Comparison of ENCODE assay signal across 19 cellular contexts in the genomic region with DNA sequence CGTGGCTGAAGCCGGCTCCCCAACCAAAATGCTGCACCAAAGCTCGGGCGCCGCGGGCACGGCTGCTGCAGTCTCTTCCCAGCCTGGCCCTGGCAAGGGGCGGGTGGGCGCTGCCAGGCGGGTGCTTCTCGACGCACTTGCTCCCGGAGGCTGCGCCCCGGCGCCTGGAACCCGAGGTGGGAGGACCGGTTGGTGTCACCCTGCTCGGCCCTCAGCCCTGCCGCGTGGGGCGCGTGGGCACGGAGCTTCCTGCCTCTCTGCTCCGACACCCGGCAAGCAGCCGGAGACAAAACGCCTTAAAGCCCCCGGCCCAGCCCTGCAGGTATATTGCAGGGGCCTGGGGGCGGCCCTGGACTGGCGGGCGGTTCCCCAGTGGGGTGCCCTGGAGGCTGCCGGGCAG. TPM values are rescaled to one million over a fixed set of nuclear protein-coding genes. Genes with fewer than 3 reads are reported as not detected.
DNase-seq lines count a peak whose midpoint lies in the region; ATAC-seq, FAIRE-seq and TF ChIP-seq lines count a peak whose summit lies in the region.
"Had no signal": no experiment of that assay in that cellular context is flagged by ENCODE, and none has a peak within 500 bp of the region (broad histone marks: within the 10 kb centered on the region; RNA-seq: fewer than 3 reads in every experiment).

No MANE protein-coding gene starts in this region.

- intact Hi-C loops in kidney (cut with DNase I) (no loop called here), sciatic nerve (cut with DNase I) (no loop called here)
- intact Hi-C loops in activated naive CD4-positive, alpha-beta T cell treated with anti-CD3 and anti-CD28 coated beads for 36 hours (cut with micrococcal nuclease), result no loop called here

- H3K27me3 Mint-ChIP-seq in activated naive CD4-positive, alpha-beta T cell treated with anti-CD3 and anti-CD28 coated beads for 36 hours (ENCODE audit: low read depth), result no peaks in the 10 kb centered on the region
- H3K27me3 Mint-ChIP-seq: B cell; CD8-positive, alpha-beta memory T cell had no signal

- H3K9me3 Mint-ChIP-seq in activated naive CD4-positive, alpha-beta T cell treated with anti-CD3 and anti-CD28 coated beads for 36 hours, result no peaks in the 10 kb centered on the region
- H3K9me3 Mint-ChIP-seq: CD8-positive, alpha-beta memory T cell had no signal

- peaks cover 12 to 57% of the 10 kb centered on the region in 2 experiments; a peak in 2 of 3 replicates for H3K36me3 ChIP-seq in HEK293 (ENCODE audit: control insufficient read depth in 2 of 2, insufficient read depth in 1 of 2, low read length in 2 of 2)
- peaks cover 0 to 2% of the 10 kb centered on the region in 2 donors for H3K36me3 ChIP-seq in kidney (ENCODE audit: control insufficient read depth in 1 of 2, insufficient read depth in 2 of 2, low read length in 2 of 2)

- no peak overlapping the region for H3K27ac Mint-ChIP-seq in activated naive CD4-positive, alpha-beta T cell treated with anti-CD3 and anti-CD28 coated beads for 36 hours

- no peaks in the 10 kb centered on the region for H3K9me3 ChIP-seq in HEK293 (ENCODE audit: control insufficient read depth, insufficient read depth, low read depth, low read length)
- H3K9me3 ChIP-seq in kidney (ENCODE audit: control insufficient read depth in 1 of 2, low read length in 2 of 2), result no peaks in the 10 kb centered on the region
- H3K9me3 ChIP-seq: BLaER1 treated with 17β-estradiol and CSF1 and Interleukin-3, amounts not matched to agents 10 nM and 100 nM had no signal

- CTCF ChIA-PET in HEK293 (lab: Yijun Ruan, JAX) (no interaction called here), RWPE1 (lab: Yijun Ruan, JAX) (no interaction called here)
- CTCF ChIA-PET in activated naive CD4-positive, alpha-beta T cell treated with anti-CD3 and anti-CD28 coated beads for 36 hours (lab: Charles Lee), result no interaction called here

- no peak overlapping the region for H3K9ac ChIP-seq in kidney (ENCODE audit: low read length in 2 of 2)

- TF ChIP-seq CTCF in HEK293 (tag by site-specific recombination; IDR thresholded peaks at IDR 0.05), result no peak
- TF ChIP-seq CTCF in RWPE1 (conservative IDR thresholded peaks at IDR 0.05; ENCODE audit: low read depth), result no peak
- no peak for TF ChIP-seq CTCF in kidney (IDR thresholded peaks at IDR 0.05; ENCODE audit: borderline replicate concordance, extremely low read depth, insufficient read depth)

- H3K4me3 ChIP-seq in HEK293 (ENCODE audit: low read depth, low read length), result no peak overlapping the region
- no peak overlapping the region for H3K4me3 ChIP-seq in kidney (ENCODE audit: low read length in 2 of 2)
- H3K4me3 ChIP-seq: BLaER1 treated with 17β-estradiol and CSF1 and Interleukin-3, amounts not matched to agents 10 nM and 100 nM; GM12878 had no signal

- FAIRE-seq in kidney (lab: Jason Lieb, UNC), result no peak
- FAIRE-seq: GM12878 had no signal

- no peak for DNase-seq in RWPE1 (ENCODE audit: low spot score)
- peak; percentile 74 for DNase-seq in kidney
- no peak for DNase-seq in sciatic nerve (ENCODE audit: low spot score)
- no peak for DNase-seq in activated naive CD4-positive, alpha-beta T cell treated with anti-CD3 and anti-CD28 coated beads for 36 hours
- DNase-seq in NCI-H2029 (lab: John Stamatoyannopoulos, UW), result no peak
- DNase-seq: CD8-positive, alpha-beta memory T cell; COR-L47; DMS 273 treated with DMSO at 0.1 percent for 48 hours; DMS53; DND-41; EL; GOT3; H7 had no signal

- POLR2A ChIA-PET in HEK293 (lab: Yijun Ruan, JAX) (interaction anchor here (0.6 kb wide), 1 partner anchor 17 kb away, joined by 4 read pairs; no protein-coding TSS in a partner anchor), RWPE1 (lab: Yijun Ruan, JAX; ENCODE audit: low non-redundant PET) (no interaction called here)

- no peaks in the 10 kb centered on the region for H3K4me1 Mint-ChIP-seq in activated naive CD4-positive, alpha-beta T cell treated with anti-CD3 and anti-CD28 coated beads for 36 hours (ENCODE audit: low read depth)
- H3K4me1 Mint-ChIP-seq: B cell had no signal

- H3K27ac ChIP-seq in HEK293 (ENCODE audit: extremely low read depth, low read depth, low read length), result no peak overlapping the region
- H3K27ac ChIP-seq in RWPE1, result peak overlapping the region; percentile 34
- H3K27ac ChIP-seq in kidney (ENCODE audit: low read depth in 2 of 2, low read length in 2 of 2), result peak overlapping the region; percentile 27 to 57

- H3K4me1 ChIP-seq in HEK293 (ENCODE audit: control insufficient read depth, insufficient read depth, low read length) (no peaks in the 10 kb centered on the region), kidney (ENCODE audit: control insufficient read depth in 1 of 2, insufficient read depth in 1 of 2, low read depth in 1 of 2, low read length in 2 of 2) (no peaks in the 10 kb centered on the region)

- ATAC-seq in sciatic nerve (peak; percentile 25), GM21619 (IDR thresholded peaks at IDR 0.05; ENCODE audit: unreplicated experiment) (no peak)
- ATAC-seq: GM12878, HCT116 had no signal

- H3K36me3 Mint-ChIP-seq in activated naive CD4-positive, alpha-beta T cell treated with anti-CD3 and anti-CD28 coated beads for 36 hours (ENCODE audit: low read depth), result peaks cover 12% of the 10 kb centered on the region

- H3K4me3 Mint-ChIP-seq in activated naive CD4-positive, alpha-beta T cell treated with anti-CD3 and anti-CD28 coated beads for 36 hours, result no peak overlapping the region
- H3K4me3 Mint-ChIP-seq: B cell; CD8-positive, alpha-beta memory T cell had no signal

TF ChIP-seq in HEK293, 187 proteins besides CTCF, POLR2A, EP300 and RAD21:
- TF ChIP-seq ZNF623 (tag by site-specific recombination; IDR thresholded peaks at IDR 0.05), result no peak
- no peak for TF ChIP-seq ZBTB1 (tag by site-specific recombination; IDR thresholded peaks at IDR 0.05)
- TF ChIP-seq, protein P1, sequence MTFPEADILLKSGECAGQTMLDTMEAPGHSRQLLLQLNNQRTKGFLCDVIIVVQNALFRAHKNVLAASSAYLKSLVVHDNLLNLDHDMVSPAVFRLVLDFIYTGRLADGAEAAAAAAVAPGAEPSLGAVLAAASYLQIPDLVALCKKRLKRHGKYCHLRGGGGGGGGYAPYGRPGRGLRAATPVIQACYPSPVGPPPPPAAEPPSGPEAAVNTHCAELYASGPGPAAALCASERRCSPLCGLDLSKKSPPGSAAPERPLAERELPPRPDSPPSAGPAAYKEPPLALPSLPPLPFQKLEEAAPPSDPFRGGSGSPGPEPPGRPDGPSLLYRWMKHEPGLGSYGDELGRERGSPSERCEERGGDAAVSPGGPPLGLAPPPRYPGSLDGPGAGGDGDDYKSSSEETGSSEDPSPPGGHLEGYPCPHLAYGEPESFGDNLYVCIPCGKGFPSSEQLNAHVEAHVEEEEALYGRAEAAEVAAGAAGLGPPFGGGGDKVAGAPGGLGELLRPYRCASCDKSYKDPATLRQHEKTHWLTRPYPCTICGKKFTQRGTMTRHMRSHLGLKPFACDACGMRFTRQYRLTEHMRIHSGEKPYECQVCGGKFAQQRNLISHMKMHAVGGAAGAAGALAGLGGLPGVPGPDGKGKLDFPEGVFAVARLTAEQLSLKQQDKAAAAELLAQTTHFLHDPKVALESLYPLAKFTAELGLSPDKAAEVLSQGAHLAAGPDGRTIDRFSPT (tag by site-specific recombination; IDR thresholded peaks at IDR 0.05), result peak; percentile 24; the same call in 1 of the 2 replicates
- no peak for TF ChIP-seq OSR2 (tag by site-specific recombination; IDR thresholded peaks at IDR 0.05)

RNA-seq across cellular contexts. Expression of a gene that starts 34.7 kb away (rescaled TPM):
- total RNA-seq in kidney, result 70.3 TPM
- polyA plus RNA-seq in kidney (ENCODE audit: insufficient read depth, low read depth, low replicate concordance), result 57.0 TPM
- 65.7 TPM for total RNA-seq in sciatic nerve
- total RNA-seq in activated naive CD4-positive, alpha-beta T cell treated with anti-CD3 and anti-CD28 coated beads for 36 hours, result 10 to 100 TPM; 37.0 to 49.0 TPM

RNA-seq across cellular contexts. Expression of a gene that starts 39.8 kb away (rescaled TPM):
- total RNA-seq in kidney (66.2 TPM), sciatic nerve (51.6 TPM)
- 33.1 TPM for polyA plus RNA-seq in kidney (ENCODE audit: insufficient read depth, low read depth, low replicate concordance)
- total RNA-seq in activated naive CD4-positive, alpha-beta T cell treated with anti-CD3 and anti-CD28 coated beads for 36 hours, result 10 to 100 TPM; 50.6 to 51.0 TPM
